Comparison of ENCODE assay signal across 1 cellular context in the genomic region with DNA sequence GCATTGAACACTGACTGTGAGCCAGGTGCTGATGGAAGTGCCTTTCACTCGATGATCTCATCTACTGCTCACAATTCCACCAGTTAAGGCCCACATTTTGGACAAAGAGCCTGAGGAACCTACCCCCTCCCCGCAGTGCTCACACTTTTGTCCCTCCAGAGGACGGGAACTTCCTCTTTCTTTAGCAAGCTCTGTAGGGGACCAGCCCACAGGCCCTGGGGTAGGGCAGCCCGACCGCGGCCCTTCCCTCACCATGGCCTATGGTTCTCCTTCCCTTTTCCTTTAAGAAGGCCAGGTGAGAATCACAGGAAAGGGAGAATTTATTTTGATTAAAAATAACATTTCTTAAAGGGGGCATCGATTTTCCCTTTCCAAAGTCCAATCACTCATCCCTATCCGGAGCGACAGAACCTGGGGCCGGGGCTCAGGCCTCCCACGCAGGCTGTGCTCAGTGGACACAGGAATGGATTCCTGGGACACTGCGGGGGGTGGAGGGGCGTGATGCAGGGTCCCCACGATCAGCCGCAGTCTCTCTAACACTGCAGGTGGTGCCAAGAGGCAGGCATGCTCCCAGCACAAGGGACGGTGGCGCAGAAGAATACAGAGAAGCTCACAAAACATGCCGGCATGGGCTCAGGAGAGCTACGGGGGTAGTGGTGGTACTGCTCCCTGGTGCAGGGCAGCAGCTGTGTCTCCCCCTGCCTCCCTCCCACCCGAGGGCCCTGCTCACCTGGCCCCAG.
TF ChIP-seq lines count a peak whose summit lies in the region.

No MANE protein-coding gene starts in this region.

TF ChIP-seq in SK-N-SH, 30 proteins besides CTCF, POLR2A, EP300 and RAD21 (continued from another document):
- TF ChIP-seq, protein P1, sequence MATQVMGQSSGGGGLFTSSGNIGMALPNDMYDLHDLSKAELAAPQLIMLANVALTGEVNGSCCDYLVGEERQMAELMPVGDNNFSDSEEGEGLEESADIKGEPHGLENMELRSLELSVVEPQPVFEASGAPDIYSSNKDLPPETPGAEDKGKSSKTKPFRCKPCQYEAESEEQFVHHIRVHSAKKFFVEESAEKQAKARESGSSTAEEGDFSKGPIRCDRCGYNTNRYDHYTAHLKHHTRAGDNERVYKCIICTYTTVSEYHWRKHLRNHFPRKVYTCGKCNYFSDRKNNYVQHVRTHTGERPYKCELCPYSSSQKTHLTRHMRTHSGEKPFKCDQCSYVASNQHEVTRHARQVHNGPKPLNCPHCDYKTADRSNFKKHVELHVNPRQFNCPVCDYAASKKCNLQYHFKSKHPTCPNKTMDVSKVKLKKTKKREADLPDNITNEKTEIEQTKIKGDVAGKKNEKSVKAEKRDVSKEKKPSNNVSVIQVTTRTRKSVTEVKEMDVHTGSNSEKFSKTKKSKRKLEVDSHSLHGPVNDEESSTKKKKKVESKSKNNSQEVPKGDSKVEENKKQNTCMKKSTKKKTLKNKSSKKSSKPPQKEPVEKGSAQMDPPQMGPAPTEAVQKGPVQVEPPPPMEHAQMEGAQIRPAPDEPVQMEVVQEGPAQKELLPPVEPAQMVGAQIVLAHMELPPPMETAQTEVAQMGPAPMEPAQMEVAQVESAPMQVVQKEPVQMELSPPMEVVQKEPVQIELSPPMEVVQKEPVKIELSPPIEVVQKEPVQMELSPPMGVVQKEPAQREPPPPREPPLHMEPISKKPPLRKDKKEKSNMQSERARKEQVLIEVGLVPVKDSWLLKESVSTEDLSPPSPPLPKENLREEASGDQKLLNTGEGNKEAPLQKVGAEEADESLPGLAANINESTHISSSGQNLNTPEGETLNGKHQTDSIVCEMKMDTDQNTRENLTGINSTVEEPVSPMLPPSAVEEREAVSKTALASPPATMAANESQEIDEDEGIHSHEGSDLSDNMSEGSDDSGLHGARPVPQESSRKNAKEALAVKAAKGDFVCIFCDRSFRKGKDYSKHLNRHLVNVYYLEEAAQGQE (IDR thresholded peaks at IDR 0.05; ENCODE audit: low read depth, low read length), result no peak
